Comparison of ENCODE assay signal across 11 cellular contexts in the genomic region with DNA sequence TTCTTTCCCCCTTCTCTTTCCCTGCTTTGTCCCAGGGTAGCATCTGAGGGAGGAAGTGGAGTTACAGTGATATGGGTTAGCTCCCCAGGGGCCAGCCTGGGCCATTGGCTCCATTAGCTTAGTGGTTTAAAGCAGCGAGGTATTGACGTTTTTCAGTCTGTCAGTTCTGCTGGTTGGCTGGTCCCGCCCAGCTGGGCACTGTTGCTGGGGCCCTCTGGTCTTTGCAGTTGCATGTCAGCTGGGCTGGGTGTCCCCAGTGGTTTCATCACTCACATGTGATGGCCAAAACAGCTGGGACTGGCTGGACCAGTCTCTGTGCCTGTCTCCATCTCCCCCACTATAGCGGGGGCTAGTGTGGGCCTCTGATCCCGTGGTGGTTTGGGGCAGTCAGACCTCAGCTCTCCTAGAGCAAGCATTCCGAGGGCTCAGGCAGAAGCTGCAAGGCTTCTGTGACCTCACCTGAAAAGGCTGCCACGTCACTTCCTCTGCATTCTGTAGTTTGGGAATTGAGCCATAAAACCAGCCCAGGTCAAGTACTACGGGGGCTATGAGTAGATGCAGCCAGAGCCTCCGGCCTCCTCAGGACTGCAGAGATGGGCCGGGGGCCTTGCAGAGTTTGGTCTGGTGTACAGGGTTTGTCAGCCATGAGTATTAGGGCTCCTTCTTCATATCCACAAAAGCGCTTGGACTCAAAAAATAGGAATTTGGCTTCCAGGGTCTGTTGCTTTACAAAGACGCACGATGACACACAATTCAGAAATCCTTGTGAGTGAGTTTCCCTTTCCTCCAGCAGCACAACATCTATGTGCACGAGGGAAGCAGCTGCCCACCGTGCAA. TPM values are rescaled to one million over a fixed set of nuclear protein-coding genes. Genes with fewer than 3 reads are reported as not detected.
A peak's percentile ranks its signal among the peaks of the same experiment; 100 is the strongest.
DNase-seq lines count a peak whose midpoint lies in the region; ATAC-seq, FAIRE-seq and TF ChIP-seq lines count a peak whose summit lies in the region.
"Had no signal": no experiment of that assay in that cellular context is flagged by ENCODE, and none has a peak within 500 bp of the region (broad histone marks: within the 10 kb centered on the region; RNA-seq: fewer than 3 reads in every experiment).

No MANE protein-coding gene starts in this region.

- H3K79me1 ChIP-seq in H1 (ENCODE audit: low read depth, low read length): peaks cover 23% of the 10 kb centered on the region

- H3F3A ChIP-seq in DOHH2 (ENCODE audit: control insufficient read depth, insufficient read depth): peaks cover 18% of the 10 kb centered on the region

- no peak overlapping the region for H2BK20ac ChIP-seq in H1 (ENCODE audit: low read length)

- H3K56ac ChIP-seq in H1 (replicated peaks; ENCODE audit: insufficient read length, low read depth, low read length): no peak overlapping the region

- H3K4ac ChIP-seq in H1 (replicated peaks; ENCODE audit: insufficient read length, low read depth, low read length): no peak overlapping the region

- no peak for TF ChIP-seq EP300 in H1 (IDR thresholded peaks at IDR 0.05; ENCODE audit: borderline replicate concordance in 1 of 2, low read depth in 2 of 2, low read length in 2 of 2)

- CTCF ChIA-PET in H1 (lab: Charles Lee; ENCODE audit: partially characterized antibody): interaction anchor here (0.9 to 9.8 kb wide), 4 partner anchors 9 to 120 kb away, joined by 3 to 146 read pairs (median 26); no protein-coding TSS in a partner anchor

- DNase-seq in NAMALWA (ENCODE audit: low spot score): peak; percentile 21
- no peak for DNase-seq in H1 (ENCODE audit: low read depth in 1 of 2, low spot score in 2 of 2)
- no peak for DNase-seq in DMS 273 treated with DMSO at 0.1 percent for 48 hours (lab: John Stamatoyannopoulos, UW)
- DNase-seq in GM12892 (ENCODE audit: insufficient read length): no peak
- DNase-seq in globus pallidus (ENCODE audit: low spot score): no peak
- DNase-seq: activated CD4-positive, alpha-beta T cell treated with anti-CD3 and anti-CD28 coated beads, Interleukin-2, amount 50 U/mL, for 4 hours; NCI-H774 had no signal

- POLR2A ChIA-PET in H1 (lab: Charles Lee; ENCODE audit: partially characterized antibody): interaction anchor here (1.0 to 1.5 kb wide), 4 partner anchors 10 to 80 kb away, joined by 3 to 5 read pairs (median 4); a partner anchor contains a TSS

- no peaks in the 10 kb centered on the region for H3K27me3 Mint-ChIP-seq in nephron (ENCODE audit: low read depth)

- no peak overlapping the region for H3K14ac ChIP-seq in H1 (ENCODE audit: insufficient read length)

- no peak overlapping the region for H4K91ac ChIP-seq in H1 (replicated peaks; ENCODE audit: insufficient read length, low read length)

- H3K9me2 ChIP-seq in DOHH2 (replicated peaks; ENCODE audit: control insufficient read depth, low read length): no peaks in the 10 kb centered on the region

- H2BK15ac ChIP-seq in H1 (ENCODE audit: low read length): no peak overlapping the region

- H3K4me1 Mint-ChIP-seq in nephron: peaks cover 78% of the 10 kb centered on the region

- peak overlapping the region; percentile 93 to 99 (median 99) for H3K27ac Mint-ChIP-seq in nephron

- TF ChIP-seq POLR2A in H1 (IDR thresholded peaks at IDR 0.05; ENCODE audit: control extremely low read depth in 1 of 2, low read depth in 2 of 2, low read length in 2 of 2): no peak
- no peak for TF ChIP-seq POLR2A in GM12892 (IDR thresholded peaks at IDR 0.05; ENCODE audit: low read depth, low read length)

- H3K79me2 ChIP-seq in DOHH2 (ENCODE audit: control insufficient read depth, low read length): peaks cover 90% of the 10 kb centered on the region
- H3K79me2 ChIP-seq in H1 (ENCODE audit: control insufficient read depth in 1 of 2, insufficient read depth in 2 of 2, low read length in 2 of 2): peaks cover 6 to 69% of the 10 kb centered on the region in 2 experiments; a peak in 3 of 4 replicates

- no peak overlapping the region for H2BK120ac ChIP-seq in H1 (replicated peaks; ENCODE audit: low read depth, low read length)

- peak overlapping the region; percentile 18; the same call in 1 of the 2 replicates for H2BK5ac ChIP-seq in H1 (ENCODE audit: low read depth, low read length)

- H3K27ac ChIP-seq in DOHH2 (ENCODE audit: low read depth, low read length): peak overlapping the region; percentile 16; the same call in 1 of the 2 replicates
- no peak overlapping the region for H3K27ac ChIP-seq in H1 (ENCODE audit: low read depth, low read length)
- H3K27ac ChIP-seq: coronary artery had no signal

- peak overlapping the region in 2 of 3 experiments; percentile 9 to 41 for H3K4me3 Mint-ChIP-seq in nephron

- no peaks in the 10 kb centered on the region for H3K9me3 Mint-ChIP-seq in nephron

- H4K20me1 ChIP-seq in DOHH2 (ENCODE audit: control insufficient read depth, insufficient read depth, low read depth, low read length) (peaks cover 4% of the 10 kb centered on the region; the same call in 1 of the 2 replicates), H1 (replicated peaks in 1 of 2; ENCODE audit: control insufficient read depth in 1 of 2, insufficient read depth in 2 of 2, low read length in 2 of 2) (peaks cover 11 to 39% of the 10 kb centered on the region in 2 experiments)

- no peak overlapping the region for H4K5ac ChIP-seq in H1 (ENCODE audit: insufficient read length, low read depth, low read length)

- no peak overlapping the region; a peak in 1 of 7 replicates for H3K9ac ChIP-seq in H1 (replicated peaks in 1 of 4; ENCODE audit: extremely low read depth in 1 of 4, low read depth in 3 of 4, low read length in 3 of 4)

- no peak for TF ChIP-seq RAD21 in H1 (IDR thresholded peaks at IDR 0.05 in 1 of 2, conservative IDR thresholded peaks at IDR 0.05 in 1 of 2; ENCODE audit: low read depth in 2 of 2, low read length in 2 of 2)

- no peak for TF ChIP-seq CTCF in DOHH2 (IDR thresholded peaks at IDR 0.05; ENCODE audit: low read depth, low read length, poor library complexity, severe bottlenecking)
- TF ChIP-seq CTCF in H1 (IDR thresholded peaks at IDR 0.05; ENCODE audit: control extremely low read depth in 1 of 3, insufficient read depth in 1 of 3, low read depth in 1 of 3, low read length in 3 of 3): no peak
- no peak for TF ChIP-seq CTCF in nephron (IDR thresholded peaks at IDR 0.05; ENCODE audit: unreplicated experiment in 3 of 3)

- H3K4me3 ChIP-seq in DOHH2 (ENCODE audit: low read length) (no peak overlapping the region), H1 (ENCODE audit: extremely low read depth in 1 of 4, insufficient read depth in 2 of 4, low read depth in 3 of 4, low read length in 4 of 4) (no peak overlapping the region)
- H3K4me3 ChIP-seq: coronary artery had no signal

- H4K8ac ChIP-seq in H1 (ENCODE audit: extremely low read depth, insufficient read depth, low read length): 0 out of 2 replicates have a peak overlapping the region, but pooled peaks have one; percentile 51

- no peak overlapping the region for H2AK5ac ChIP-seq in H1 (ENCODE audit: low read depth, low read length)

- peaks cover 42% of the 10 kb centered on the region for H3K36me3 ChIP-seq in DOHH2 (ENCODE audit: control insufficient read depth, low read length)
- peaks cover 0 to 3% (median under 1%) of the 10 kb centered on the region in 4 experiments; a peak in 2 of 8 replicates for H3K36me3 ChIP-seq in H1 (ENCODE audit: control insufficient read depth in 2 of 4, insufficient read depth in 4 of 4, low read length in 3 of 4)

- 88% methylated on average over 15 of the region's 15 CpGs; no CpG with 5 or more reads in 1 of the 2 experiments for WGBS in H1 (ENCODE audit: extremely low coverage in 1 of 2, insufficient coverage in 1 of 2, insufficient read length in 1 of 2, insufficient replicate concordance in 2 of 2, low coverage in 1 of 2, low lambda C conversion rate in 2 of 2, missing lambda C conversion rate in 1 of 2), 2 experiments

- H3K27me3 ChIP-seq in DOHH2 (ENCODE audit: control insufficient read depth, low read length) (no peaks in the 10 kb centered on the region), H1 (replicated peaks in 1 of 4; ENCODE audit: control insufficient read depth in 3 of 4, extremely low read depth in 1 of 4, insufficient read depth in 3 of 4, low read length in 3 of 4) (no peaks in the 10 kb centered on the region)

- no peak overlapping the region for H3K4me2 ChIP-seq in DOHH2 (ENCODE audit: low read length)
- H3K4me2 ChIP-seq in H1 (ENCODE audit: insufficient read depth in 1 of 2, low read depth in 2 of 2, low read length in 2 of 2): no peak overlapping the region

- 0 out of 2 replicates have a peak overlapping the region, but pooled peaks have one; percentile 39 for H2BK12ac ChIP-seq in H1 (ENCODE audit: low read depth, low read length)

- ATAC-seq in GM18511 (IDR thresholded peaks at IDR 0.05; ENCODE audit: unreplicated experiment): no peak

- H3K23ac ChIP-seq in H1 (ENCODE audit: insufficient read length): no peak overlapping the region

- H2AFZ ChIP-seq in H1 (ENCODE audit: low read length): no peak overlapping the region

- no peak for FAIRE-seq in H1 (lab: Jason Lieb, UNC)
- FAIRE-seq in GM12892 (lab: Jason Lieb, UNC): no peak

- H3K9me3 ChIP-seq in DOHH2 (ENCODE audit: control insufficient read depth, insufficient read depth, low read length): no peaks in the 10 kb centered on the region
- H3K9me3 ChIP-seq in H1 (ENCODE audit: insufficient read depth in 2 of 2, low read depth in 1 of 2, low read length in 1 of 2): no peaks in the 10 kb centered on the region

- H3K4me1 ChIP-seq in DOHH2 (ENCODE audit: control insufficient read depth, low read length) (peaks cover 69% of the 10 kb centered on the region), H1 (replicated peaks in 1 of 4; ENCODE audit: control insufficient read depth in 3 of 4, insufficient read depth in 4 of 4, low read length in 3 of 4) (peaks cover 11 to 36% (median 22%) of the 10 kb centered on the region in 4 experiments)

- no peaks in the 10 kb centered on the region for H3K23me2 ChIP-seq in H1 (ENCODE audit: low read depth, low read length)

- H3K18ac ChIP-seq in H1 (ENCODE audit: extremely low read depth, low read length): no peak overlapping the region; the same call in 1 of the 2 replicates

- peaks cover 4% of the 10 kb centered on the region for H3K36me3 Mint-ChIP-seq in nephron (ENCODE audit: low read depth)

RNA-seq across cellular contexts. Expression of a gene that starts 30.0 kb away (rescaled TPM):
- total RNA-seq in H1 (2021; fragmentation: NEBNext Ultra II Directional; extraction: Animal tissue kit (Norgen Biotek cat#: 25700)): 2.9 and 3.6 TPM in 2 replicates
- 7.8 and 12.1 TPM in 2 replicates for polyA plus RNA-seq in H1 (2011; rRNA removed)
- 6.9 TPM for polyA plus RNA-seq in H1 (2011; cell fraction: cytosol; rRNA removed)
- polyA plus RNA-seq in H1 (2011; cell fraction: nucleus; rRNA removed): 9.3 TPM
- polyA plus RNA-seq in H1 (2012, experiment 1 of 2): 2.1 to 4.3 TPM (median 3.4 TPM) in 4 replicates
- polyA plus RNA-seq in H1 (2012, experiment 2 of 2): 3.8 TPM
- polyA plus RNA-seq in H1 (2013, experiment 1 of 2): 1.6 TPM
- 1.1 TPM for polyA plus RNA-seq in H1 (2013, experiment 2 of 2)
- 1.9 and 2.4 TPM in 2 replicates for polyA minus RNA-seq in H1 (2011; rRNA and poly(A)+ RNA removed)
- polyA minus RNA-seq in H1 (2011; cell fraction: cytosol; rRNA and poly(A)+ RNA removed): 2.9 TPM
- polyA minus RNA-seq in H1 (2011; cell fraction: nucleus; rRNA and poly(A)+ RNA removed): 8.6 TPM
- 0.45 TPM for polyA plus RNA-seq in GM12892 (2012; ENCODE audit: missing spikeins)

RNA-seq across cellular contexts. Expression of a gene that starts 30.6 kb away (rescaled TPM):
- total RNA-seq in H1 (2021; fragmentation: NEBNext Ultra II Directional; extraction: Animal tissue kit (Norgen Biotek cat#: 25700)): 413 and 425 TPM in 2 replicates
- 1,105 and 1,309 TPM in 2 replicates for polyA plus RNA-seq in H1 (2011; rRNA removed)
- polyA plus RNA-seq in H1 (2011; cell fraction: cytosol; rRNA removed): 1,197 TPM
- polyA plus RNA-seq in H1 (2011; cell fraction: nucleus; rRNA removed): 627 TPM
- polyA plus RNA-seq in H1 (2012, experiment 1 of 2): 415 to 713 TPM (median 615 TPM) in 4 replicates
- polyA plus RNA-seq in H1 (2012, experiment 2 of 2): 1,304 TPM
- polyA plus RNA-seq in H1 (2013, experiment 1 of 2): 247 TPM
- polyA plus RNA-seq in H1 (2013, experiment 2 of 2): 247 TPM
- polyA minus RNA-seq in H1 (2011; rRNA and poly(A)+ RNA removed): 97.5 and 101 TPM in 2 replicates
- 111 TPM for polyA minus RNA-seq in H1 (2011; cell fraction: cytosol; rRNA and poly(A)+ RNA removed)
- 98.8 TPM for polyA minus RNA-seq in H1 (2011; cell fraction: nucleus; rRNA and poly(A)+ RNA removed)
- polyA plus RNA-seq in GM12892 (2012; ENCODE audit: missing spikeins): 311 TPM

RNA-seq across cellular contexts. Expression of a gene that starts 43.3 kb away (rescaled TPM):
- 5.0 and 5.7 TPM in 2 replicates for total RNA-seq in H1 (2021; fragmentation: NEBNext Ultra II Directional; extraction: Animal tissue kit (Norgen Biotek cat#: 25700))
- polyA plus RNA-seq in H1 (2011; rRNA removed): 9.4 and 17.2 TPM in 2 replicates
- 11.9 TPM for polyA plus RNA-seq in H1 (2011; cell fraction: cytosol; rRNA removed)
- polyA plus RNA-seq in H1 (2011; cell fraction: nucleus; rRNA removed): 42.5 TPM
- 9.3 to 12.5 TPM (median 12.0 TPM) in 4 replicates for polyA plus RNA-seq in H1 (2012, experiment 1 of 2)
- polyA plus RNA-seq in H1 (2012, experiment 2 of 2): 5.3 TPM
- 5.6 TPM for polyA plus RNA-seq in H1 (2013, experiment 1 of 2)
- polyA plus RNA-seq in H1 (2013, experiment 2 of 2): 5.0 TPM
- polyA minus RNA-seq in H1 (2011; rRNA and poly(A)+ RNA removed): 0.71 and 1.0 TPM in 2 replicates
- polyA minus RNA-seq in H1 (2011; cell fraction: cytosol; rRNA and poly(A)+ RNA removed): 1.5 TPM
- 3.4 TPM for polyA minus RNA-seq in H1 (2011; cell fraction: nucleus; rRNA and poly(A)+ RNA removed)
- 5.1 TPM for polyA plus RNA-seq in GM12892 (2012; ENCODE audit: missing spikeins)

RNA-seq across cellular contexts. Expression of a gene that starts 52.7 kb away (rescaled TPM):
- 5.8 and 5.9 TPM in 2 replicates for total RNA-seq in H1 (2021; fragmentation: NEBNext Ultra II Directional; extraction: Animal tissue kit (Norgen Biotek cat#: 25700))
- 4.4 and 8.2 TPM in 2 replicates for polyA plus RNA-seq in H1 (2011; rRNA removed)
- polyA plus RNA-seq in H1 (2011; cell fraction: cytosol; rRNA removed): 4.4 TPM
- polyA plus RNA-seq in H1 (2011; cell fraction: nucleus; rRNA removed): 11.5 TPM
- 2.7 to 4.9 TPM (median 4.1 TPM) in 4 replicates for polyA plus RNA-seq in H1 (2012, experiment 1 of 2)
- polyA plus RNA-seq in H1 (2012, experiment 2 of 2): 5.0 TPM
- polyA plus RNA-seq in H1 (2013, experiment 1 of 2): 14.1 TPM
- polyA plus RNA-seq in H1 (2013, experiment 2 of 2): 10.8 TPM
- 1.6 and 1.9 TPM in 2 replicates for polyA minus RNA-seq in H1 (2011; rRNA and poly(A)+ RNA removed)
- polyA minus RNA-seq in H1 (2011; cell fraction: cytosol; rRNA and poly(A)+ RNA removed): 4.0 TPM
- polyA minus RNA-seq in H1 (2011; cell fraction: nucleus; rRNA and poly(A)+ RNA removed): 4.1 TPM
- polyA plus RNA-seq in GM12892 (2012; ENCODE audit: missing spikeins): 0.08 TPM
